Comparison of ENCODE assay signal across 10 cellular contexts in genomic region chr10:21523557-21524008, GRCh38. TPM values are rescaled to one million over a fixed set of nuclear protein-coding genes. Genes with fewer than 3 reads are reported as not detected.
DNase-seq lines count a peak whose midpoint lies in the region; ATAC-seq and TF ChIP-seq lines count a peak whose summit lies in the region.
"Had no signal": no experiment of that assay in that cellular context is flagged by ENCODE, and none has a peak within 500 bp of the region (broad histone marks: within the 10 kb centered on the region; RNA-seq: fewer than 3 reads in every experiment).

No MANE protein-coding gene starts in this region.

- H3K4me2 ChIP-seq in hepatocyte, result peak overlapping the region; percentile 87

- peak overlapping the region; percentile 84 for H3K27ac Mint-ChIP-seq in stimulated activated naive B cell treated with anti-CD40 and anti-IgM and Interleukin-4, amounts not matched to agents 10 μg/mL and 1 μg/mL and 100 μg/mL, for 72 hours

- no peaks in the 10 kb centered on the region for H3K9me3 ChIP-seq in hepatocyte (ENCODE audit: low read depth)

- peaks cover 51 to 61% of the 10 kb centered on the region in 2 donors for H3K27me3 Mint-ChIP-seq in stimulated activated naive B cell treated with anti-CD40 and anti-IgM and Interleukin-4, amounts not matched to agents 10 μg/mL and 1 μg/mL and 100 μg/mL, for 72 hours

- no peak for TF ChIP-seq CTCF in hepatocyte (IDR thresholded peaks at IDR 0.05; ENCODE audit: poor library complexity)

- peaks cover 27 to 40% of the 10 kb centered on the region in 2 donors for H3K4me1 Mint-ChIP-seq in stimulated activated naive B cell treated with anti-CD40 and anti-IgM and Interleukin-4, amounts not matched to agents 10 μg/mL and 1 μg/mL and 100 μg/mL, for 72 hours

- H3K4me3 Mint-ChIP-seq in stimulated activated naive B cell treated with anti-CD40 and anti-IgM and Interleukin-4, amounts not matched to agents 10 μg/mL and 1 μg/mL and 100 μg/mL, for 72 hours, result no peak overlapping the region

- WGBS in hepatocyte (ENCODE audit: low lambda C conversion rate, missing lambda C conversion rate), result 48% methylated on average over 3 of the region's 3 CpGs

- no peaks in the 10 kb centered on the region for H3K9me2 ChIP-seq in hepatocyte (replicated peaks; ENCODE audit: insufficient read depth)

- ATAC-seq in stimulated activated naive B cell treated with anti-CD40 and anti-IgM and Interleukin-4, amounts not matched to agents 10 μg/mL and 1 μg/mL and 100 μg/mL, for 72 hours (replicated peaks), result no peak
- no peak for ATAC-seq in HG02840 (IDR thresholded peaks at IDR 0.05; ENCODE audit: low FRiP score, unreplicated experiment)
- no peak for ATAC-seq in HG02642 (IDR thresholded peaks at IDR 0.05; ENCODE audit: poor library complexity, unreplicated experiment)

- no peak overlapping the region for H3K4me3 ChIP-seq in hepatocyte
- H3K4me3 ChIP-seq: lung had no signal

- H3K9me3 Mint-ChIP-seq in stimulated activated naive B cell treated with anti-CD40 and anti-IgM and Interleukin-4, amounts not matched to agents 10 μg/mL and 1 μg/mL and 100 μg/mL, for 72 hours, result no peaks in the 10 kb centered on the region

- H3K36me3 ChIP-seq in hepatocyte (replicated peaks; ENCODE audit: insufficient read depth, low read depth), result no peaks in the 10 kb centered on the region

- H3K4me1 ChIP-seq in hepatocyte (ENCODE audit: insufficient read depth), result peaks cover 23% of the 10 kb centered on the region

- no peaks in the 10 kb centered on the region for H4K20me1 ChIP-seq in hepatocyte (ENCODE audit: insufficient read depth, poor library complexity, severe bottlenecking)

- H3K36me3 Mint-ChIP-seq in stimulated activated naive B cell treated with anti-CD40 and anti-IgM and Interleukin-4, amounts not matched to agents 10 μg/mL and 1 μg/mL and 100 μg/mL, for 72 hours, result peaks cover 4 to 10% of the 10 kb centered on the region in 2 donors

- H3K27me3 ChIP-seq in hepatocyte, result peaks cover 11% of the 10 kb centered on the region

- peak overlapping the region; percentile 50 for H2AFZ ChIP-seq in hepatocyte

- peak overlapping the region; percentile 95 for H3K27ac ChIP-seq in hepatocyte

- peak; percentile 34 for DNase-seq in NCI-H748 (lab: John Stamatoyannopoulos, UW; ENCODE audit: unreplicated experiment)
- no peak for DNase-seq in NCI-H748 treated with DMSO at 0.1 percent for 48 hours (lab: John Stamatoyannopoulos, UW)
- peak; percentile 53 for DNase-seq in SHP77 treated with DMSO at 0.1 percent for 48 hours (lab: John Stamatoyannopoulos, UW)
- DNase-seq in hepatocyte (ENCODE audit: low spot score), result peak; percentile 60
- DNase-seq in stimulated activated naive B cell treated with anti-CD40 and anti-IgM and Interleukin-4, amounts not matched to agents 10 μg/mL and 1 μg/mL and 100 μg/mL, for 72 hours, result no peak
- no peak for DNase-seq in activated gamma-delta T cell treated with Interleukin-2 at 50 U/mL for 16 hours
- DNase-seq: T-helper 9 cell had no signal

- peaks cover 25% of the 10 kb centered on the region for H3K79me2 ChIP-seq in hepatocyte

RNA-seq across cellular contexts. Expression of gene SKIDA1, which starts 1.9 kb away (rescaled TPM):
- total RNA-seq in hepatocyte, result 1.9 and 2.3 TPM in 2 replicates
- polyA plus RNA-seq in hepatocyte, result 0.34 and 0.68 TPM in 2 replicates

RNA-seq across cellular contexts. Expression of gene MLLT10, which starts 10.4 kb away (rescaled TPM):
- total RNA-seq in hepatocyte, result 34.9 and 61.6 TPM in 2 replicates
- 16.0 and 16.8 TPM in 2 replicates for polyA plus RNA-seq in hepatocyte

Comparison
In these comparisons a context has a peak if more than half of its experiments do, and no peak if none do; other contexts are left out.
1. DNase-seq: peak in NCI-H748 (single experiment), SHP77 treated with DMSO at 0.1 percent for 48 hours (single experiment) and hepatocyte (single experiment); none in NCI-H748 treated with DMSO at 0.1 percent for 48 hours (single experiment), stimulated activated naive B cell treated with anti-CD40 and anti-IgM and Interleukin-4, amounts not matched to agents 10 μg/mL and 1 μg/mL and 100 μg/mL, for 72 hours (single experiment) and activated gamma-delta T cell treated with Interleukin-2 at 50 U/mL for 16 hours (single experiment).